Comparison of ENCODE assay signal across 9 cellular contexts in the genomic region with DNA sequence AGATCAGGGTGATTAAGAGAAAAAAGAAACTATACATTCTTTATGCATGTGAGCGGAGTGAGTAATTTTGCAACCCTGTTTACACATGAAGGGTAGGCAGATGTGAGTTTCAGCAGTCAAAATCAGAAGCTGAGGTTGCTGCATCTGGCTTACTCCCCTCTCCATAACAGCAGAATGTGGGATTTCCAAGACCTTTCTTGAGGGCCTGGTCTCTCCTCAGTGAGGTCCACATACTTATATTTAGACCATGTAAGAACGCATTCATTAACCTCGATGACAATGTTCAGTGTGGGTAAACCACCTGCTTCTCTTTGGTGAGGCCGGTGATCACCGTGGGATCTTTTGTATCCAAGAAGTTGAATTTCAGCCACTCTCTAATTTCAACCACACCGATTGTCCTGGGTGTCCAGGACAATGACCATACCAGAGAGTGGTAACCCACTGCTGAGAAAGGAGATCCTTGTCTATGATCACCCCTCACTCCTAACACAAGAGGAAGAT. TPM values are rescaled to one million over a fixed set of nuclear protein-coding genes. Genes with fewer than 3 reads are reported as not detected.
DNase-seq lines count a peak whose midpoint lies in the region; ATAC-seq, FAIRE-seq and TF ChIP-seq lines count a peak whose summit lies in the region.
"Had no signal": no experiment of that assay in that cellular context is flagged by ENCODE, and none has a peak within 500 bp of the region (broad histone marks: within the 10 kb centered on the region; RNA-seq: fewer than 3 reads in every experiment).

No MANE protein-coding gene starts in this region.

- ATAC-seq in HG03025 (IDR thresholded peaks at IDR 0.05; ENCODE audit: low FRiP score, unreplicated experiment) = peak; percentile 47

- H3K9me2 ChIP-seq in DOHH2 (replicated peaks; ENCODE audit: control insufficient read depth, low read length) = no peaks in the 10 kb centered on the region

- H3K79me2 ChIP-seq in DOHH2 (ENCODE audit: control insufficient read depth, low read length) = no peaks in the 10 kb centered on the region

- H3K4me3 ChIP-seq in DOHH2 (ENCODE audit: low read length) (peak overlapping the region; percentile 8; the same call in 1 of the 2 replicates), MG63 (no peak overlapping the region)
- H3K4me3 ChIP-seq: thoracic aorta had no signal

- H4K20me1 ChIP-seq in DOHH2 (ENCODE audit: control insufficient read depth, insufficient read depth, low read depth, low read length) = no peaks in the 10 kb centered on the region

- no peaks in the 10 kb centered on the region for H3K36me3 ChIP-seq in DOHH2 (ENCODE audit: control insufficient read depth, low read length)
- H3K36me3 ChIP-seq in MG63 = no peaks in the 10 kb centered on the region
- H3K36me3 ChIP-seq: thoracic aorta had no signal

- H3F3A ChIP-seq in DOHH2 (ENCODE audit: control insufficient read depth, insufficient read depth) = no peaks in the 10 kb centered on the region; the same call in 1 of the 2 replicates

- FAIRE-seq in GM19239 (lab: Jason Lieb, UNC) = peak; percentile 96
- FAIRE-seq in D721Med (lab: Jason Lieb, UNC) = no peak

- H3K27me3 ChIP-seq in DOHH2 (ENCODE audit: control insufficient read depth, low read length) = no peaks in the 10 kb centered on the region
- no peaks in the 10 kb centered on the region; the same call in 1 of the 2 replicates for H3K27me3 ChIP-seq in MG63

- H3K27ac ChIP-seq in DOHH2 (ENCODE audit: low read depth, low read length) = peak overlapping the region; percentile 70
- H3K27ac ChIP-seq: thoracic aorta had no signal

- DNase-seq in GM19239 (ENCODE audit: insufficient read length, low spot score) = no peak
- DNase-seq in activated T-cell treated with anti-CD3 and anti-CD28 coated beads, Interleukin-2, amount 50 U/mL, for 48 hours = peak; percentile 63 to 64
- DNase-seq in COLO668 (lab: John Stamatoyannopoulos, UW; ENCODE audit: unreplicated experiment) = no peak
- DNase-seq in putamen (ENCODE audit: low spot score) = no peak
- no peak for DNase-seq in MG63
- no peak for DNase-seq in D721Med (ENCODE audit: insufficient read length, low spot score)

- no peak for TF ChIP-seq CTCF in DOHH2 (IDR thresholded peaks at IDR 0.05; ENCODE audit: low read depth, low read length, poor library complexity, severe bottlenecking)
- TF ChIP-seq CTCF in D721Med (IDR thresholded peaks at IDR 0.05; ENCODE audit: insufficient read depth, missing control alignments) = no peak

- H3K4me2 ChIP-seq in DOHH2 (ENCODE audit: low read length) = peak overlapping the region; percentile 63

- H3K9me3 ChIP-seq in DOHH2 (ENCODE audit: control insufficient read depth, insufficient read depth, low read length) = no peaks in the 10 kb centered on the region
- no peaks in the 10 kb centered on the region for H3K9me3 ChIP-seq in MG63
- H3K9me3 ChIP-seq: thoracic aorta had no signal

- peaks cover 95% of the 10 kb centered on the region for H3K4me1 ChIP-seq in DOHH2 (ENCODE audit: control insufficient read depth, low read length)

RNA-seq across cellular contexts. Expression of gene RAP1A, which starts 18.7 kb away (rescaled TPM):
- total RNA-seq in MG63 (2014; rRNA removed; shearing (Covaris generic); ENCODE audit: low replicate concordance) = 20.6 and 35.6 TPM in 2 replicates

Comparison
In these comparisons a context has a peak if more than half of its experiments do, and no peak if none do; other contexts are left out.
1. DNase-seq: peak in activated T-cell treated with anti-CD3 and anti-CD28 coated beads, Interleukin-2, amount 50 U/mL, for 48 hours (2 of 2); none in GM19239 (single experiment), COLO668 (single experiment), putamen (single experiment), MG63 (single experiment) and D721Med (single experiment).